In genomic region chr17:5619088-5619740, GRCh38 we compare ENCODE assay signal across 1 cellular context.
TF ChIP-seq lines count a peak whose summit lies in the region.

No MANE protein-coding gene starts in this region.

TF ChIP-seq in K562, 482 proteins besides CTCF, POLR2A, EP300 and RAD21 (continued from another document and continues in another):
- TF ChIP-seq TRIM25 (IDR thresholded peaks at IDR 0.05; ENCODE audit: borderline replicate concordance) (no peak), ZNF384 (IDR thresholded peaks at IDR 0.05; ENCODE audit: low read depth, low read length) (0 out of 2 replicates have a peak, but pooled peaks have one; percentile 61), MAFF (IDR thresholded peaks at IDR 0.05; ENCODE audit: low read length) (peak; percentile 90), NFRKB (IDR thresholded peaks at IDR 0.05; ENCODE audit: low read depth) (peak; percentile 90), NR2C2 (CRISPR knock-in tag; IDR thresholded peaks at IDR 0.05) (no peak), NR2C2 (tag; IDR thresholded peaks at IDR 0.05) (peak; percentile 45), NFIX (CRISPR knock-in tag; IDR thresholded peaks at IDR 0.05; ENCODE audit: low read depth) (no peak), ZBTB26 (CRISPR knock-in tag; IDR thresholded peaks at IDR 0.05) (no peak), ZNF668 (CRISPR knock-in tag; IDR thresholded peaks at IDR 0.05) (no peak), GTF2F1 (IDR thresholded peaks at IDR 0.05; ENCODE audit: low read depth, low read length) (no peak), CHD1 (IDR thresholded peaks at IDR 0.05; ENCODE audit: low read length) (no peak), MECOM (CRISPR knock-in tag; IDR thresholded peaks at IDR 0.05) (no peak), ZNF197 (CRISPR knock-in tag; IDR thresholded peaks at IDR 0.05; ENCODE audit: low read depth) (no peak), ZBTB43 (CRISPR knock-in tag; IDR thresholded peaks at IDR 0.05) (no peak), AFF1 (IDR thresholded peaks at IDR 0.05; ENCODE audit: low read depth in 1 of 2, partially characterized antibody in 2 of 2) (no peak), SNAPC5 (CRISPR knock-in tag; IDR thresholded peaks at IDR 0.05) (no peak), CEBPB (tag; IDR thresholded peaks at IDR 0.05) (no peak), NCOA1 (IDR thresholded peaks at IDR 0.05; ENCODE audit: low read depth) (no peak), TAF9B (IDR thresholded peaks at IDR 0.05; ENCODE audit: partially characterized antibody) (peak; percentile 85), PHF21A (IDR thresholded peaks at IDR 0.05; ENCODE audit: borderline replicate concordance, low read depth) (no peak), ZFX (CRISPR knock-in tag; IDR thresholded peaks at IDR 0.05) (peak; percentile 74), ZNF76 (CRISPR knock-in tag; IDR thresholded peaks at IDR 0.05; ENCODE audit: borderline replicate concordance) (no peak), MTA3 (IDR thresholded peaks at IDR 0.05; ENCODE audit: borderline replicate concordance) (peak; percentile 86), ZNF175 (CRISPR knock-in tag; IDR thresholded peaks at IDR 0.05; ENCODE audit: low read depth) (no peak), JUND (IDR thresholded peaks at IDR 0.05; ENCODE audit: borderline replicate concordance, low read depth, low read length) (no peak), JUND (tag; IDR thresholded peaks at IDR 0.05; ENCODE audit: borderline replicate concordance, low read depth, low read length) (peak; percentile 44; the same call in 1 of the 3 replicates), MBD2 (IDR thresholded peaks at IDR 0.05; ENCODE audit: borderline replicate concordance, low read depth) (peak; percentile 75), CBX3 (IDR thresholded peaks at IDR 0.05; ENCODE audit: borderline replicate concordance in 1 of 2, low read length in 2 of 2) (no peak), ZNF232 (CRISPR knock-in tag; IDR thresholded peaks at IDR 0.05) (no peak), STAT5A (IDR thresholded peaks at IDR 0.05; ENCODE audit: borderline replicate concordance, low read length) (no peak), BACH1 (tag; IDR thresholded peaks at IDR 0.05) (peak; percentile 57), NR2C1 (IDR thresholded peaks at IDR 0.05) (no peak), NR2C1 (tag; IDR thresholded peaks at IDR 0.05) (0 out of 2 replicates have a peak, but pooled peaks have one; percentile 24), PTTG1 (tag; IDR thresholded peaks at IDR 0.05; ENCODE audit: low read depth) (no peak), TAL1 (IDR thresholded peaks at IDR 0.05) (no peak), POLR3G (IDR thresholded peaks at IDR 0.05; ENCODE audit: extremely low read depth, insufficient read length, insufficient replicate concordance) (no peak), FOXK2 (conservative IDR thresholded peaks at IDR 0.05 in 1 of 2, IDR thresholded peaks at IDR 0.05 in 1 of 2; ENCODE audit: low read depth in 2 of 2) (no peak), BRD4 (IDR thresholded peaks at IDR 0.05) (0 out of 2 replicates have a peak, but pooled peaks have one; percentile 43), NR0B1 (IDR thresholded peaks at IDR 0.05; ENCODE audit: partially characterized antibody) (no peak), KAT7 (CRISPR knock-in tag; IDR thresholded peaks at IDR 0.05; ENCODE audit: borderline replicate concordance) (no peak), ZNF717 (CRISPR knock-in tag; IDR thresholded peaks at IDR 0.05) (no peak), POLR2B (IDR thresholded peaks at IDR 0.05; ENCODE audit: low read depth, partially characterized antibody) (peak; percentile 98), PKNOX1 (IDR thresholded peaks at IDR 0.05) (0 out of 2 replicates have a peak, but pooled peaks have one; percentile 12), CSDE1 (IDR thresholded peaks at IDR 0.05) (0 out of 4 replicates have a peak, but pooled peaks of 1 of the 2 experiments have one; percentile 24), SOX6 (IDR thresholded peaks at IDR 0.05) (no peak), ARID2 (IDR thresholded peaks at IDR 0.05) (no peak), ZNF695 (CRISPR knock-in tag; IDR thresholded peaks at IDR 0.05) (no peak), ZBTB9 (CRISPR knock-in tag; IDR thresholded peaks at IDR 0.05) (no peak), ETV6 (IDR thresholded peaks at IDR 0.05; ENCODE audit: borderline replicate concordance in 1 of 2, low read depth in 2 of 2, low read length in 1 of 2) (no peak), ETV6 (CRISPR knock-in tag; IDR thresholded peaks at IDR 0.05; ENCODE audit: borderline replicate concordance) (no peak), ZNF830 (CRISPR knock-in tag; IDR thresholded peaks at IDR 0.05) (no peak), XRCC4 (IDR thresholded peaks at IDR 0.05; ENCODE audit: extremely low read depth, insufficient read depth, insufficient read length) (no peak), TCF3 (CRISPR knock-in tag; IDR thresholded peaks at IDR 0.05) (no peak), HDAC6 (IDR thresholded peaks at IDR 0.05; ENCODE audit: low read depth, low read length) (no peak), BRCA1 (IDR thresholded peaks at IDR 0.05) (no peak), BRCA1 (CRISPR knock-in tag; IDR thresholded peaks at IDR 0.05) (no peak), CBFA2T3 (IDR thresholded peaks at IDR 0.05) (no peak), ILK (tag; IDR thresholded peaks at IDR 0.05; ENCODE audit: borderline replicate concordance, low read depth) (no peak), RBM17 (IDR thresholded peaks at IDR 0.05; ENCODE audit: borderline replicate concordance, low read depth, low read length) (no peak), GTF2B (IDR thresholded peaks at IDR 0.05; ENCODE audit: extremely low read depth, insufficient read length) (peak; percentile 96), FOXP1 (CRISPR knock-in tag; IDR thresholded peaks at IDR 0.05) (no peak), PBX2 (CRISPR knock-in tag; IDR thresholded peaks at IDR 0.05; ENCODE audit: low read depth) (no peak), PBX2 (tag; conservative IDR thresholded peaks at IDR 0.05; ENCODE audit: low read depth) (no peak)
